ENCODE assay signal across 8 cellular contexts in genomic region chr3:184174646-184175492, GRCh38. TPM values are rescaled to one million over a fixed set of nuclear protein-coding genes. Genes with fewer than 3 reads are reported as not detected.
A peak's percentile ranks its signal among the peaks of the same experiment; 100 is the strongest.
DNase-seq lines count a peak whose midpoint lies in the region; ATAC-seq and TF ChIP-seq lines count a peak whose summit lies in the region.

TSS of gene AP2M1 (plus strand) at chr3:184174855. CDS start at chr3:184176994, 2,139 bp downstream.

- H3K4me1 Mint-ChIP-seq in activated T-helper 17 cell treated with anti-CD3 and anti-CD28 coated beads, Interleukin-2, amount 50 U/mL, for 72 hours, result peaks cover 20% of the 10 kb centered on the region
- H3K4me1 Mint-ChIP-seq in naive thymus-derived CD8-positive, alpha-beta T cell, result peaks cover 18 to 42% (median 37%) of the 10 kb centered on the region in 4 donors

- H3K79me2 ChIP-seq in fibroblast of lung (ENCODE audit: control insufficient read depth, insufficient read depth, low read length), result peaks cover 43% of the 10 kb centered on the region

- peaks cover 50% of the 10 kb centered on the region for H3K36me3 Mint-ChIP-seq in activated T-helper 17 cell treated with anti-CD3 and anti-CD28 coated beads, Interleukin-2, amount 50 U/mL, for 72 hours (ENCODE audit: low read depth)
- peaks cover 0 to 22% (median 11%) of the 10 kb centered on the region in 3 donors for H3K36me3 Mint-ChIP-seq in naive thymus-derived CD8-positive, alpha-beta T cell

- no peaks in the 10 kb centered on the region for H3K27me3 Mint-ChIP-seq in activated T-helper 17 cell treated with anti-CD3 and anti-CD28 coated beads, Interleukin-2, amount 50 U/mL, for 72 hours
- H3K27me3 Mint-ChIP-seq in naive thymus-derived CD8-positive, alpha-beta T cell, result no peaks in the 10 kb centered on the region

- H3K36me3 ChIP-seq in fibroblast of lung (ENCODE audit: control insufficient read depth, insufficient read depth, low read length), result peaks cover 20% of the 10 kb centered on the region

- H3K27me3 ChIP-seq in fibroblast of lung (ENCODE audit: control insufficient read depth, insufficient read depth, low read length), result no peaks in the 10 kb centered on the region

- H3K9ac ChIP-seq in fibroblast of lung (ENCODE audit: insufficient read depth, low read length), result peak within 1 kb of the TSS; percentile 93

- peak within 1 kb of the TSS; percentile 96 for H3K27ac Mint-ChIP-seq in activated T-helper 17 cell treated with anti-CD3 and anti-CD28 coated beads, Interleukin-2, amount 50 U/mL, for 72 hours
- peak within 1 kb of the TSS; percentile 48 to 95 (median 92) for H3K27ac Mint-ChIP-seq in naive thymus-derived CD8-positive, alpha-beta T cell

- H3K9me3 Mint-ChIP-seq in activated T-helper 17 cell treated with anti-CD3 and anti-CD28 coated beads, Interleukin-2, amount 50 U/mL, for 72 hours, result no peaks in the 10 kb centered on the region
- H3K9me3 Mint-ChIP-seq in naive thymus-derived CD8-positive, alpha-beta T cell, result no peaks in the 10 kb centered on the region

- peak; percentile 99 for DNase-seq in Daoy (ENCODE audit: low read depth)
- peak; percentile 98 for DNase-seq in GOT3 (lab: John Stamatoyannopoulos, UW)
- DNase-seq in LNCaP clone FGC (ENCODE audit: low read depth), result peak; percentile 98
- DNase-seq in RWPE1 (ENCODE audit: low spot score), result peak; percentile 97
- peak; percentile 99 to 100 for DNase-seq in fibroblast of lung (ENCODE audit: low read depth in 2 of 2)
- peak; percentile 95 to 99 (median 97) for DNase-seq in naive thymus-derived CD8-positive, alpha-beta T cell
- DNase-seq in stimulated activated naive CD4-positive, alpha-beta T cell (lab: John Stamatoyannopoulos, UW), result peak; percentile 95 to 98 (median 96)

- H3K27ac ChIP-seq in RWPE1 (peak within 1 kb of the TSS; percentile 94), fibroblast of lung (ENCODE audit: insufficient read depth, low read length) (peak within 1 kb of the TSS; percentile 89)

- POLR2A ChIA-PET in RWPE1 (lab: Yijun Ruan, JAX; ENCODE audit: low non-redundant PET), result interaction anchor here (0.6 kb wide), 1 partner anchor 21 kb away, joined by 3 read pairs; no protein-coding TSS in a partner anchor
- POLR2A ChIA-PET in naive thymus-derived CD8-positive, alpha-beta T cell (lab: Charles Lee), result interaction anchor here (0.6 to 2.2 kb wide), 7 partner anchors 10 to 123 kb away, joined by 3 to 29 read pairs (median 3); partner anchors contain the start of genes ABCF3 and EIF2B5

- no peaks in the 10 kb centered on the region for H3K9me3 ChIP-seq in fibroblast of lung (ENCODE audit: control insufficient read depth, insufficient read depth, low read depth, low read length)

- CTCF ChIA-PET in RWPE1 (lab: Yijun Ruan, JAX), result no interaction called here

- H3K4me3 ChIP-seq in LNCaP clone FGC (ENCODE audit: low read depth, low read length) (peak within 1 kb of the TSS; percentile 86), fibroblast of lung (replicated peaks in 1 of 4; ENCODE audit: control extremely low read depth in 1 of 4, insufficient read depth in 1 of 4, low read depth in 3 of 4, low read length in 4 of 4) (peak within 1 kb of the TSS; percentile 47 to 98 (median 75))

- peak within 1 kb of the TSS; percentile 98 for H3K4me3 Mint-ChIP-seq in activated T-helper 17 cell treated with anti-CD3 and anti-CD28 coated beads, Interleukin-2, amount 50 U/mL, for 72 hours
- peak within 1 kb of the TSS; percentile 89 to 98 (median 96) for H3K4me3 Mint-ChIP-seq in naive thymus-derived CD8-positive, alpha-beta T cell

- H2AFZ ChIP-seq in fibroblast of lung (ENCODE audit: low read length), result no peak within 1 kb of the TSS

- H4K20me1 ChIP-seq in fibroblast of lung (ENCODE audit: control insufficient read depth, extremely low read depth, insufficient read depth, low read length), result no peaks in the 10 kb centered on the region

- ATAC-seq in activated T-helper 17 cell treated with anti-CD3 and anti-CD28 coated beads, Interleukin-2, amount 50 U/mL, for 72 hours (replicated peaks), result peak; percentile 96
- peak; percentile 94 to 98 for ATAC-seq in naive thymus-derived CD8-positive, alpha-beta T cell

- H3K4me2 ChIP-seq in fibroblast of lung (ENCODE audit: extremely low read depth, insufficient read depth, low read length), result peak within 1 kb of the TSS; percentile 38

- peaks cover 7% of the 10 kb centered on the region for H3K4me1 ChIP-seq in fibroblast of lung (ENCODE audit: control insufficient read depth, extremely low read depth, insufficient read depth, low read length)

- TF ChIP-seq CTCF in LNCaP clone FGC (IDR thresholded peaks at IDR 0.05; ENCODE audit: control insufficient read depth, extremely low read depth, insufficient read depth) (no peak), RWPE1 (conservative IDR thresholded peaks at IDR 0.05; ENCODE audit: low read depth) (no peak), fibroblast of lung (conservative IDR thresholded peaks at IDR 0.05 in 1 of 2, IDR thresholded peaks at IDR 0.05 in 1 of 2; ENCODE audit: low read depth in 1 of 2, low read length in 2 of 2) (no peak)

RNA-seq across cellular contexts. Expression of gene AP2M1, which starts in this region (rescaled TPM):
- 397 and 510 TPM in 2 replicates for total RNA-seq in Daoy (2014; rRNA removed; shearing (Covaris generic))
- total RNA-seq in activated T-helper 17 cell treated with anti-CD3 and anti-CD28 coated beads, Interleukin-2, amount 50 U/mL, for 72 hours, result 100 to 1,000 TPM; 206 to 244 TPM
- total RNA-seq in fibroblast of lung, result 362 and 430 TPM in 2 replicates
- polyA plus RNA-seq in fibroblast of lung, result 746 and 902 TPM in 2 replicates
- polyA plus RNA-seq in fibroblast of lung (2012), result 686 and 750 TPM in 2 replicates
- 745 and 1,352 TPM in 2 replicates for polyA minus RNA-seq in fibroblast of lung (ENCODE audit: low replicate concordance)
- 100 to 1,000 TPM; 181 to 193 TPM for total RNA-seq in naive thymus-derived CD8-positive, alpha-beta T cell
- 100 to 1,000 TPM; 210 to 271 (median 234) TPM for polyA plus RNA-seq in naive thymus-derived CD8-positive, alpha-beta T cell

Comparison
In these comparisons a context has a peak if more than half of its experiments do, and no peak if none do; other contexts are left out.
1. Peak in every context shown above with its lines: DNase-seq, ATAC-seq, H3K4me3 ChIP-seq and H3K27ac ChIP-seq.